1 cellular context compared by ENCODE assay signal in the genomic region with DNA sequence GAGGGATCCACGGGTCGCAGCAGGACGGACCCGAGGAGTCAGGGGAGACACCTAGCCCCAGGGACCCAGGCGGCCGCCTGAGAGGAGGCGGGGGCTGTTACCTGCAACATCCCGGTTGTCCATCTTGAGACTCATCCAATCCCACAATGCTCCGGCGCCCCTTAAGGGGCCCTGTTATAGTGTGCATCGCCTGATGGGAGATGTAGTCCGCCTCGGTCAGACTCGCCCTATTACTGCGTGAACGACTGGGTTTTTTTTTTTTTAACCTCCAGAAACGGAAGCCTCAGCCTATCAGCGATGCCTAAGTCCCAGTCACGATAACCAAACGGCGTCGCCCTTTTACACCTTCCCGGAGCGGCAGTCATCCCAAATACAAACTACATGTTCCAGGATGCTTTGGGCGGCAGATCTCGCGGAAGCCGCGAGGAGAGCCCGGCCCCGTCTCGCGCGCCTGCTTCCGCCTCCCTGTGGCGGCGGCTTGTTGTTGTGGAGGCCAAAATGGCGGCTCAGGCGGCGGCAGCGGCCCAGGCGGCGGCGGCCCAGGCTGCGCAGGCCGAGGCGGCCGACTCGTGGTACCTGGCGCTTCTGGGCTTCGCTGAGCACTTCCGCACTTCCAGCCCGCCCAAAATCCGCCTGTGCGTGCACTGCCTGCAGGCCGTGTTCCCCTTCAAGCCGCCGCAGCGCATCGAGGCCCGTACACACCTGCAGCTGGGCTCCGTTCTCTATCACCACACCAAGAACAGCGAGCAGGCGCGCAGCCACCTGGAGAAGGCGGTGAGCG.
A peak's percentile ranks its signal among the peaks of the same experiment; 100 is the strongest.
TF ChIP-seq lines count a peak whose summit lies in the region.

A gene with protein sequence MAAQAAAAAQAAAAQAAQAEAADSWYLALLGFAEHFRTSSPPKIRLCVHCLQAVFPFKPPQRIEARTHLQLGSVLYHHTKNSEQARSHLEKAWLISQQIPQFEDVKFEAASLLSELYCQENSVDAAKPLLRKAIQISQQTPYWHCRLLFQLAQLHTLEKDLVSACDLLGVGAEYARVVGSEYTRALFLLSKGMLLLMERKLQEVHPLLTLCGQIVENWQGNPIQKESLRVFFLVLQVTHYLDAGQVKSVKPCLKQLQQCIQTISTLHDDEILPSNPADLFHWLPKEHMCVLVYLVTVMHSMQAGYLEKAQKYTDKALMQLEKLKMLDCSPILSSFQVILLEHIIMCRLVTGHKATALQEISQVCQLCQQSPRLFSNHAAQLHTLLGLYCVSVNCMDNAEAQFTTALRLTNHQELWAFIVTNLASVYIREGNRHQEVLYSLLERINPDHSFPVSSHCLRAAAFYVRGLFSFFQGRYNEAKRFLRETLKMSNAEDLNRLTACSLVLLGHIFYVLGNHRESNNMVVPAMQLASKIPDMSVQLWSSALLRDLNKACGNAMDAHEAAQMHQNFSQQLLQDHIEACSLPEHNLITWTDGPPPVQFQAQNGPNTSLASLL (plus strand): TSS at position 468 of the 781 bp plus-strand sequence. CDS start 31 bp downstream, at position 499.
A gene with protein sequence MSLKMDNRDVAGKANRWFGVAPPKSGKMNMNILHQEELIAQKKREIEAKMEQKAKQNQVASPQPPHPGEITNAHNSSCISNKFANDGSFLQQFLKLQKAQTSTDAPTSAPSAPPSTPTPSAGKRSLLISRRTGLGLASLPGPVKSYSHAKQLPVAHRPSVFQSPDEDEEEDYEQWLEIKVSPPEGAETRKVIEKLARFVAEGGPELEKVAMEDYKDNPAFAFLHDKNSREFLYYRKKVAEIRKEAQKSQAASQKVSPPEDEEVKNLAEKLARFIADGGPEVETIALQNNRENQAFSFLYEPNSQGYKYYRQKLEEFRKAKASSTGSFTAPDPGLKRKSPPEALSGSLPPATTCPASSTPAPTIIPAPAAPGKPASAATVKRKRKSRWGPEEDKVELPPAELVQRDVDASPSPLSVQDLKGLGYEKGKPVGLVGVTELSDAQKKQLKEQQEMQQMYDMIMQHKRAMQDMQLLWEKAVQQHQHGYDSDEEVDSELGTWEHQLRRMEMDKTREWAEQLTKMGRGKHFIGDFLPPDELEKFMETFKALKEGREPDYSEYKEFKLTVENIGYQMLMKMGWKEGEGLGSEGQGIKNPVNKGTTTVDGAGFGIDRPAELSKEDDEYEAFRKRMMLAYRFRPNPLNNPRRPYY (minus strand): TSS at position 148 of the 781 bp plus-strand sequence. CDS start 13 bp downstream, at position 135.

TF ChIP-seq in WTC11, 78 proteins besides CTCF, POLR2A, EP300 and RAD21 (continued from another document):
- TF ChIP-seq, protein P1, sequence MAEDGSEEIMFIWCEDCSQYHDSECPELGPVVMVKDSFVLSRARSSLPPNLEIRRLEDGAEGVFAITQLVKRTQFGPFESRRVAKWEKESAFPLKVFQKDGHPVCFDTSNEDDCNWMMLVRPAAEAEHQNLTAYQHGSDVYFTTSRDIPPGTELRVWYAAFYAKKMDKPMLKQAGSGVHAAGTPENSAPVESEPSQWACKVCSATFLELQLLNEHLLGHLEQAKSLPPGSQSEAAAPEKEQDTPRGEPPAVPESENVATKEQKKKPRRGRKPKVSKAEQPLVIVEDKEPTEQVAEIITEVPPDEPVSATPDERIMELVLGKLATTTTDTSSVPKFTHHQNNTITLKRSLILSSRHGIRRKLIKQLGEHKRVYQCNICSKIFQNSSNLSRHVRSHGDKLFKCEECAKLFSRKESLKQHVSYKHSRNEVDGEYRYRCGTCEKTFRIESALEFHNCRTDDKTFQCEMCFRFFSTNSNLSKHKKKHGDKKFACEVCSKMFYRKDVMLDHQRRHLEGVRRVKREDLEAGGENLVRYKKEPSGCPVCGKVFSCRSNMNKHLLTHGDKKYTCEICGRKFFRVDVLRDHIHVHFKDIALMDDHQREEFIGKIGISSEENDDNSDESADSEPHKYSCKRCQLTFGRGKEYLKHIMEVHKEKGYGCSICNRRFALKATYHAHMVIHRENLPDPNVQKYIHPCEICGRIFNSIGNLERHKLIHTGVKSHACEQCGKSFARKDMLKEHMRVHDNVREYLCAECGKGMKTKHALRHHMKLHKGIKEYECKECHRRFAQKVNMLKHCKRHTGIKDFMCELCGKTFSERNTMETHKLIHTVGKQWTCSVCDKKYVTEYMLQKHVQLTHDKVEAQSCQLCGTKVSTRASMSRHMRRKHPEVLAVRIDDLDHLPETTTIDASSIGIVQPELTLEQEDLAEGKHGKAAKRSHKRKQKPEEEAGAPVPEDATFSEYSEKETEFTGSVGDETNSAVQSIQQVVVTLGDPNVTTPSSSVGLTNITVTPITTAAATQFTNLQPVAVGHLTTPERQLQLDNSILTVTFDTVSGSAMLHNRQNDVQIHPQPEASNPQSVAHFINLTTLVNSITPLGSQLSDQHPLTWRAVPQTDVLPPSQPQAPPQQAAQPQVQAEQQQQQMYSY (CRISPR knock-in tag; IDR thresholded peaks at IDR 0.05): no peak
- TF ChIP-seq MYBL2 (CRISPR knock-in tag; IDR thresholded peaks at IDR 0.05) (peak; percentile 42; the same call in 1 of the 2 replicates), CREM (CRISPR knock-in tag; IDR thresholded peaks at IDR 0.05) (peak; percentile 68), ESRRA (CRISPR knock-in tag; IDR thresholded peaks at IDR 0.05; ENCODE audit: borderline replicate concordance) (peak; percentile 32; the same call in 1 of the 2 replicates), JUN (CRISPR knock-in tag; IDR thresholded peaks at IDR 0.05) (0 out of 2 replicates have a peak, but pooled peaks have one; percentile 72), NR1H2 (CRISPR knock-in tag; IDR thresholded peaks at IDR 0.05) (0 out of 2 replicates have a peak, but pooled peaks have one; percentile 15)
- TF ChIP-seq, protein P2, sequence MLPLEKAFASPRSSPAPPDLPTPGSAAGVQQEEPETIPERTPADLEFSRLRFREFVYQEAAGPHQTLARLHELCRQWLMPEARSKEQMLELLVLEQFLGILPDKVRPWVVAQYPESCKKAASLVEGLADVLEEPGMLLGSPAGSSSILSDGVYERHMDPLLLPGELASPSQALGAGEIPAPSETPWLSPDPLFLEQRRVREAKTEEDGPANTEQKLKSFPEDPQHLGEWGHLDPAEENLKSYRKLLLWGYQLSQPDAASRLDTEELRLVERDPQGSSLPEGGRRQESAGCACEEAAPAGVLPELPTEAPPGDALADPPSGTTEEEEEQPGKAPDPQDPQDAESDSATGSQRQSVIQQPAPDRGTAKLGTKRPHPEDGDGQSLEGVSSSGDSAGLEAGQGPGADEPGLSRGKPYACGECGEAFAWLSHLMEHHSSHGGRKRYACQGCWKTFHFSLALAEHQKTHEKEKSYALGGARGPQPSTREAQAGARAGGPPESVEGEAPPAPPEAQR (CRISPR knock-in tag; IDR thresholded peaks at IDR 0.05): no peak
- TF ChIP-seq, protein P3, sequence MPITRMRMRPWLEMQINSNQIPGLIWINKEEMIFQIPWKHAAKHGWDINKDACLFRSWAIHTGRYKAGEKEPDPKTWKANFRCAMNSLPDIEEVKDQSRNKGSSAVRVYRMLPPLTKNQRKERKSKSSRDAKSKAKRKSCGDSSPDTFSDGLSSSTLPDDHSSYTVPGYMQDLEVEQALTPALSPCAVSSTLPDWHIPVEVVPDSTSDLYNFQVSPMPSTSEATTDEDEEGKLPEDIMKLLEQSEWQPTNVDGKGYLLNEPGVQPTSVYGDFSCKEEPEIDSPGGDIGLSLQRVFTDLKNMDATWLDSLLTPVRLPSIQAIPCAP (CRISPR knock-in tag; IDR thresholded peaks at IDR 0.05): 0 out of 2 replicates have a peak, but pooled peaks have one; percentile 48
- TF ChIP-seq, protein P4, sequence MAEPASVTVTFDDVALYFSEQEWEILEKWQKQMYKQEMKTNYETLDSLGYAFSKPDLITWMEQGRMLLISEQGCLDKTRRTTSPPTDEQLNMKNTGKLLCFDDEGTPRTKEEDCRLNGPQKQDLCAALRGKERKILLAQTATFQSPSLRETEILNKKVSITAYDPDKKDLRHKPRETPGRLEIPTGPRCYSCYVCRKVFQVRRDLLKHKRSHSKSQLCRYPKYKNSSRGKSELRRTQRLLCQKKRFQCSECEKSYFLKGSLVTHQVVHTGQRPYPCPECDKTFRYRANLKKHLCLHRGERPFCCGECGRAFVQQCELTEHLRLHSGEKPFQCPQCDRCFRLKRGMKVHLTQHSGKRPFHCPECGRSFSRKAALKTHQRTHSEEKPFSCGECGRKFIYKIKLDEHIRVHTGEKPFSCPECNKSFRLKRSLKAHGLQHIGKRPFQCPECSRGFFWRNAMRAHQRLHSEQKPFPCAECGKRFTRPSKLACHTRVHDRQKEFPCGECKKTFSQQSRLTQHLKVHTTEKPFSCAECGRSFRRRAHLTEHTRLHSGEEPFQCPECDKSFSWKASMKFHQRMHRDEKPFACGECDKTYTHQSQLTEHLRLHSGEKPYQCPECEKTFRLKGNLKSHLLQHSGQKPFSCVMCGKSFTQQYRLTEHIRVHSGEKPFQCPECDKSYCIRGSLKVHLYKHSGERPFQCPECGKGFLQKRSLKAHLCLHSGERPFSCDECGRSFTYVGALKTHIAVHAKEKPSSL (CRISPR knock-in tag; conservative IDR thresholded peaks at IDR 0.05): no peak
- TF ChIP-seq, protein P5, sequence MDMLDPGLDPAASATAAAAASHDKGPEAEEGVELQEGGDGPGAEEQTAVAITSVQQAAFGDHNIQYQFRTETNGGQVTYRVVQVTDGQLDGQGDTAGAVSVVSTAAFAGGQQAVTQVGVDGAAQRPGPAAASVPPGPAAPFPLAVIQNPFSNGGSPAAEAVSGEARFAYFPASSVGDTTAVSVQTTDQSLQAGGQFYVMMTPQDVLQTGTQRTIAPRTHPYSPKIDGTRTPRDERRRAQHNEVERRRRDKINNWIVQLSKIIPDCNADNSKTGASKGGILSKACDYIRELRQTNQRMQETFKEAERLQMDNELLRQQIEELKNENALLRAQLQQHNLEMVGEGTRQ (CRISPR knock-in tag; IDR thresholded peaks at IDR 0.05): no peak
- TF ChIP-seq, protein P6, sequence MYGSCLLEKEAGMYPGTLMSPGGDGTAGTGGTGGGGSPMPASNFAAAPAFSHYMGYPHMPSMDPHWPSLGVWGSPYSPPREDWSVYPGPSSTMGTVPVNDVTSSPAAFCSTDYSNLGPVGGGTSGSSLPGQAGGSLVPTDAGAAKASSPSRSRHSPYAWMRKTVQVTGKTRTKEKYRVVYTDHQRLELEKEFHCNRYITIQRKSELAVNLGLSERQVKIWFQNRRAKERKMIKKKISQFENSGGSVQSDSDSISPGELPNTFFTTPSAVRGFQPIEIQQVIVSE (CRISPR knock-in tag; IDR thresholded peaks at IDR 0.05; ENCODE audit: borderline replicate concordance): no peak
- TF ChIP-seq, protein P7, sequence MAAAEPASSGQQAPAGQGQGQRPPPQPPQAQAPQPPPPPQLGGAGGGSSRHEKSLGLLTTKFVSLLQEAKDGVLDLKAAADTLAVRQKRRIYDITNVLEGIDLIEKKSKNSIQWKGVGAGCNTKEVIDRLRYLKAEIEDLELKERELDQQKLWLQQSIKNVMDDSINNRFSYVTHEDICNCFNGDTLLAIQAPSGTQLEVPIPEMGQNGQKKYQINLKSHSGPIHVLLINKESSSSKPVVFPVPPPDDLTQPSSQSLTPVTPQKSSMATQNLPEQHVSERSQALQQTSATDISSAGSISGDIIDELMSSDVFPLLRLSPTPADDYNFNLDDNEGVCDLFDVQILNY (CRISPR knock-in tag; IDR thresholded peaks at IDR 0.05): peak; percentile 53
- TF ChIP-seq, protein P8, sequence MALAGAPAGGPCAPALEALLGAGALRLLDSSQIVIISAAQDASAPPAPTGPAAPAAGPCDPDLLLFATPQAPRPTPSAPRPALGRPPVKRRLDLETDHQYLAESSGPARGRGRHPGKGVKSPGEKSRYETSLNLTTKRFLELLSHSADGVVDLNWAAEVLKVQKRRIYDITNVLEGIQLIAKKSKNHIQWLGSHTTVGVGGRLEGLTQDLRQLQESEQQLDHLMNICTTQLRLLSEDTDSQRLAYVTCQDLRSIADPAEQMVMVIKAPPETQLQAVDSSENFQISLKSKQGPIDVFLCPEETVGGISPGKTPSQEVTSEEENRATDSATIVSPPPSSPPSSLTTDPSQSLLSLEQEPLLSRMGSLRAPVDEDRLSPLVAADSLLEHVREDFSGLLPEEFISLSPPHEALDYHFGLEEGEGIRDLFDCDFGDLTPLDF (CRISPR knock-in tag; IDR thresholded peaks at IDR 0.05): no peak
- TF ChIP-seq, protein P9, sequence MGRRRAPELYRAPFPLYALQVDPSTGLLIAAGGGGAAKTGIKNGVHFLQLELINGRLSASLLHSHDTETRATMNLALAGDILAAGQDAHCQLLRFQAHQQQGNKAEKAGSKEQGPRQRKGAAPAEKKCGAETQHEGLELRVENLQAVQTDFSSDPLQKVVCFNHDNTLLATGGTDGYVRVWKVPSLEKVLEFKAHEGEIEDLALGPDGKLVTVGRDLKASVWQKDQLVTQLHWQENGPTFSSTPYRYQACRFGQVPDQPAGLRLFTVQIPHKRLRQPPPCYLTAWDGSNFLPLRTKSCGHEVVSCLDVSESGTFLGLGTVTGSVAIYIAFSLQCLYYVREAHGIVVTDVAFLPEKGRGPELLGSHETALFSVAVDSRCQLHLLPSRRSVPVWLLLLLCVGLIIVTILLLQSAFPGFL (CRISPR knock-in tag; IDR thresholded peaks at IDR 0.05; ENCODE audit: borderline replicate concordance): no peak
